Comparison of ENCODE assay signal across 8 cellular contexts in genomic region chr17:6435968-6436367, GRCh38. TPM values are rescaled to one million over a fixed set of nuclear protein-coding genes. Genes with fewer than 3 reads are reported as not detected.
DNase-seq lines count a peak whose midpoint lies in the region; ATAC-seq and TF ChIP-seq lines count a peak whose summit lies in the region.

No MANE protein-coding gene starts in this region.

- H3K36me3 ChIP-seq in DOHH2 (ENCODE audit: control insufficient read depth, low read length) (no peaks in the 10 kb centered on the region), psoas muscle (ENCODE audit: insufficient read depth in 1 of 2, low read depth in 1 of 2) (no peaks in the 10 kb centered on the region)

- H3K27ac ChIP-seq in DOHH2 (ENCODE audit: low read depth, low read length) (no peak overlapping the region), psoas muscle (no peak overlapping the region)

- H3K9me3 ChIP-seq in DOHH2 (ENCODE audit: control insufficient read depth, insufficient read depth, low read length), result peaks cover under 1% of the 10 kb centered on the region; the same call in 1 of the 2 replicates
- H3K9me3 ChIP-seq in psoas muscle, result peaks cover 7% of the 10 kb centered on the region

- H3K4me3 Mint-ChIP-seq in activated naive CD4-positive, alpha-beta T cell treated with anti-CD3 and anti-CD28 coated beads, Interleukin-2, amount 10 ng/mL, durations not matched to agents 7 days and 5 days, result no peak overlapping the region

- H3F3A ChIP-seq in DOHH2 (ENCODE audit: control insufficient read depth, insufficient read depth), result no peaks in the 10 kb centered on the region

- H3K4me2 ChIP-seq in DOHH2 (ENCODE audit: low read length), result no peak overlapping the region

- H3K36me3 Mint-ChIP-seq in activated naive CD4-positive, alpha-beta T cell treated with anti-CD3 and anti-CD28 coated beads, Interleukin-2, amount 10 ng/mL, durations not matched to agents 7 days and 5 days, result no peaks in the 10 kb centered on the region

- whole genome bisulfite sequencing in psoas muscle, 3 donors, result 15 to 19% (median 16%) methylated on average over 8 to 9 of the region's 9 CpGs

- peaks cover 2% of the 10 kb centered on the region for H3K4me1 Mint-ChIP-seq in activated naive CD4-positive, alpha-beta T cell treated with anti-CD3 and anti-CD28 coated beads, Interleukin-2, amount 10 ng/mL, durations not matched to agents 7 days and 5 days

- peak; percentile 87 to 93 (median 90) for ATAC-seq in psoas muscle
- ATAC-seq in GM21786 (IDR thresholded peaks at IDR 0.05; ENCODE audit: unreplicated experiment), result no peak
- no peak for ATAC-seq in GM21515 (IDR thresholded peaks at IDR 0.05; ENCODE audit: unreplicated experiment)

- no peaks in the 10 kb centered on the region for H4K20me1 ChIP-seq in DOHH2 (ENCODE audit: control insufficient read depth, insufficient read depth, low read depth, low read length)

- H3K4me3 ChIP-seq in DOHH2 (ENCODE audit: low read length) (no peak overlapping the region), psoas muscle (no peak overlapping the region)

- H3K4me1 ChIP-seq in DOHH2 (ENCODE audit: control insufficient read depth, low read length) (no peaks in the 10 kb centered on the region), psoas muscle (no peaks in the 10 kb centered on the region)

- intact Hi-C loops in head of caudate nucleus (cut with DNase I), result no loop called here
- intact Hi-C loops in psoas muscle (cut with DNase I), result loop anchor here (5.0 to 10.0 kb wide), 3 partner anchors 849 to 1181 kb away; no protein-coding TSS in a partner anchor

- no peaks in the 10 kb centered on the region for H3K9me2 ChIP-seq in DOHH2 (replicated peaks; ENCODE audit: control insufficient read depth, low read length)

- in situ Hi-C loops in KBM-7 (cut with MboI; ENCODE audit: low pct_unique_long_range_greater_than_20kb, low sequenced_read_pairs) (no loop called here), SK-MEL-5 (cut with HindIII; ENCODE audit: low pct_unique_long_range_greater_than_20kb, low sequenced_read_pairs) (no loop called here)

- DNase-seq in KBM-7 (peak; percentile 74), SK-MEL-5 (ENCODE audit: low read depth, low spot score) (peak; percentile 78), head of caudate nucleus (peak in 41 of 42 donors; percentile 42 to 86 (median 68)), psoas muscle (peak; percentile 54 to 73)
- peak; percentile 78 for DNase-seq in activated naive CD4-positive, alpha-beta T cell treated with anti-CD3 and anti-CD28 coated beads, Interleukin-2, amount 10 ng/mL, durations not matched to agents 7 days and 5 days

- peaks cover 7% of the 10 kb centered on the region for H3K9me3 Mint-ChIP-seq in activated naive CD4-positive, alpha-beta T cell treated with anti-CD3 and anti-CD28 coated beads, Interleukin-2, amount 10 ng/mL, durations not matched to agents 7 days and 5 days

- no peaks in the 10 kb centered on the region for H3K79me2 ChIP-seq in DOHH2 (ENCODE audit: control insufficient read depth, low read length)

- H3K27ac Mint-ChIP-seq in activated naive CD4-positive, alpha-beta T cell treated with anti-CD3 and anti-CD28 coated beads, Interleukin-2, amount 10 ng/mL, durations not matched to agents 7 days and 5 days, result no peak overlapping the region

- peaks cover 89% of the 10 kb centered on the region for H3K27me3 Mint-ChIP-seq in activated naive CD4-positive, alpha-beta T cell treated with anti-CD3 and anti-CD28 coated beads, Interleukin-2, amount 10 ng/mL, durations not matched to agents 7 days and 5 days

- CTCF ChIA-PET in activated naive CD4-positive, alpha-beta T cell treated with anti-CD3 and anti-CD28 coated beads, Interleukin-2, amount 10 ng/mL, durations not matched to agents 7 days and 5 days (lab: Charles Lee), result interaction anchor here (0.8 to 1.7 kb wide), 12 partner anchors 10 to 849 kb away, joined by 3 to 8 read pairs (median 4); no protein-coding TSS in a partner anchor

- TF ChIP-seq CTCF in DOHH2 (IDR thresholded peaks at IDR 0.05; ENCODE audit: low read depth, low read length, poor library complexity, severe bottlenecking) (peak; percentile 72), psoas muscle (IDR thresholded peaks at IDR 0.05) (peak; percentile 79)

- H3K27me3 ChIP-seq in DOHH2 (ENCODE audit: control insufficient read depth, low read length) (peaks cover 14% of the 10 kb centered on the region), psoas muscle (ENCODE audit: insufficient read depth in 3 of 3, low read length in 2 of 3) (peaks cover 0 to 16% (median 3%) of the 10 kb centered on the region in 3 donors)

RNA-seq across cellular contexts. Expression of gene AIPL1, which starts 1.0 kb away (rescaled TPM):
- not detected in 2 replicates for total RNA-seq in SK-MEL-5 (2014; rRNA removed; shearing (Covaris generic))
- not detected in 2 replicates for polyA plus RNA-seq in SK-MEL-5 (2015; cell fraction: cytosol; rRNA removed)
- polyA plus RNA-seq in SK-MEL-5 (2015; cell fraction: nucleus; rRNA removed), result not detected in 2 replicates
- total RNA-seq in psoas muscle, result not detected
- not detected for polyA plus RNA-seq in psoas muscle

RNA-seq across cellular contexts. Expression of gene PIMREG, which starts 8.3 kb away (rescaled TPM):
- 23.2 and 24.6 TPM in 2 replicates for total RNA-seq in SK-MEL-5 (2014; rRNA removed; shearing (Covaris generic))
- 30.4 and 37.0 TPM in 2 replicates for polyA plus RNA-seq in SK-MEL-5 (2015; cell fraction: cytosol; rRNA removed)
- polyA plus RNA-seq in SK-MEL-5 (2015; cell fraction: nucleus; rRNA removed), result 13.8 and 20.1 TPM in 2 replicates
- total RNA-seq in psoas muscle, result under 1 TPM in 1 of 4 donors, not detected in 3; 0.38 TPM
- under 1 TPM in 2 of 3 donors, not detected in 1; 0.18 to 0.21 TPM for polyA plus RNA-seq in psoas muscle

Comparison
In these comparisons a context has a peak if more than half of its experiments do, and no peak if none do; other contexts are left out.
1. ATAC-seq: peak in psoas muscle (4 of 4); none in GM21786 (single experiment) and GM21515 (single experiment).
2. RNA of gene PIMREG, which starts 8.3 kb away (total RNA-seq): 23.2 to 24.6 TPM in SK-MEL-5; 0.38 TPM in psoas muscle; every median in the first group is over 10 times any median in the second.
3. Peak in every context shown above with its lines, with median percentiles within 50 percentile points of each other: DNase-seq.